ENCODE assay signal across 24 cellular contexts in the genomic region with DNA sequence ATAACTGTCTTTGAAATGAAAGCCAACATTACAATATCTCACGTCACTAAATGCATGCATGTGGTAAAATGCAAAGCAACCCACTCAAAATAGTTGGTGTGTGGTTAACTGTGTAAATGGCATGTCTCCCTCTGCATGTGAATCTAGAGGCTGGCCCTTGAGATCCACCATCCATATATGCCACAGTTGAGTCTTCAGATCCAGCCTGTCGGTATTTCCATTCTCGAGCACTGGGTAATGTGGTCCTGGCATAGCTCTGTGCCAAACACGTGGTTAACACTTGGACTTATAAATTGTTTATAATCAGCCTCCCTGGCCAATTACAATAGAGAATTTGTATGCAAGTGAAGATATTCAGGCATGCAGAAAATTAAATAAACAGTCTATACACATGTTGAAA.
DNase-seq lines count a peak whose midpoint lies in the region; ATAC-seq and TF ChIP-seq lines count a peak whose summit lies in the region.
"Had no signal": no experiment of that assay in that cellular context is flagged by ENCODE, and none has a peak within 500 bp of the region (broad histone marks: within the 10 kb centered on the region; RNA-seq: fewer than 3 reads in every experiment).

No MANE protein-coding gene starts in this region.

- no peak for TF ChIP-seq EP300 in suprapubic skin (IDR thresholded peaks at IDR 0.05)

- H3K27me3 Mint-ChIP-seq in activated T-helper 17 cell treated with anti-CD3 and anti-CD28 coated beads, Interleukin-2, amount 50 U/mL, for 72 hours = peaks cover 22% of the 10 kb centered on the region

- TF ChIP-seq POLR2A in suprapubic skin (IDR thresholded peaks at IDR 0.05) = no peak

- no peak overlapping the region for H3K27ac ChIP-seq in suprapubic skin
- H3K27ac ChIP-seq: 22Rv1, Peyer's patch had no signal

- no peak overlapping the region for H3K27ac Mint-ChIP-seq in activated T-helper 17 cell treated with anti-CD3 and anti-CD28 coated beads, Interleukin-2, amount 50 U/mL, for 72 hours
- H3K27ac Mint-ChIP-seq: CD14-positive monocyte, HFFc6 had no signal

- peak; percentile 79 for ATAC-seq in HG02610 (IDR thresholded peaks at IDR 0.05; ENCODE audit: unreplicated experiment)
- ATAC-seq in activated T-helper 17 cell treated with anti-CD3 and anti-CD28 coated beads, Interleukin-2, amount 50 U/mL, for 72 hours (replicated peaks) = no peak
- ATAC-seq: Right ventricle myocardium inferior had no signal

- H3K9me3 Mint-ChIP-seq in activated T-helper 17 cell treated with anti-CD3 and anti-CD28 coated beads, Interleukin-2, amount 50 U/mL, for 72 hours = no peaks in the 10 kb centered on the region
- H3K9me3 Mint-ChIP-seq: HFFc6 had no signal

- WGBS in suprapubic skin = 74% methylated on average over 4 of the region's 4 CpGs

- no peaks in the 10 kb centered on the region for H3K9me3 ChIP-seq in MG63
- no peaks in the 10 kb centered on the region for H3K9me3 ChIP-seq in suprapubic skin
- H3K9me3 ChIP-seq: Peyer's patch had no signal

- no peak overlapping the region for H3K4me3 Mint-ChIP-seq in activated T-helper 17 cell treated with anti-CD3 and anti-CD28 coated beads, Interleukin-2, amount 50 U/mL, for 72 hours
- H3K4me3 Mint-ChIP-seq: CD14-positive monocyte, HFFc6 had no signal

- peak; percentile 9 for DNase-seq in NCI-H1092 treated with DMSO at 0.1 percent for 48 hours (lab: John Stamatoyannopoulos, UW)
- DNase-seq in NCI-H1092 (lab: John Stamatoyannopoulos, UW) = no peak
- DNase-seq in MG63 = peak; percentile 75
- peak; percentile 10 for DNase-seq in germinal center (ENCODE audit: low spot score)
- no peak for DNase-seq in suprapubic skin (ENCODE audit: low spot score in 2 of 2)
- no peak for DNase-seq in NCI-H2029 treated with DMSO at 0.1 percent for 48 hours (lab: John Stamatoyannopoulos, UW)
- DNase-seq: COR-L47; DMS 273 treated with DMSO at 0.1 percent for 48 hours; GDM1; H7; HFFc6; KG1; NCI-H1436 treated with DMSO at 0.1 percent for 48 hours; NCI-H2029; NCI-H2171; NCI-H526 treated with DMSO at 0.1 percent for 48 hours; NK-92 treated with Interleukin-12 subunit alpha and Interleukin-12 subunit beta, amount 100 ng/mL, for 24 hours; Peyer's patch; SW 1271 had no signal

- peaks cover 5% of the 10 kb centered on the region for H3K4me1 Mint-ChIP-seq in activated T-helper 17 cell treated with anti-CD3 and anti-CD28 coated beads, Interleukin-2, amount 50 U/mL, for 72 hours

- H3K27me3 ChIP-seq in MG63 = no peaks in the 10 kb centered on the region
- H3K27me3 ChIP-seq in suprapubic skin = no peaks in the 10 kb centered on the region
- H3K27me3 ChIP-seq: Peyer's patch had no signal

- no peak overlapping the region for H3K4me3 ChIP-seq in MG63
- H3K4me3 ChIP-seq in suprapubic skin = no peak overlapping the region
- H3K4me3 ChIP-seq: Peyer's patch had no signal

- no peaks in the 10 kb centered on the region for H3K4me1 ChIP-seq in suprapubic skin
- H3K4me1 ChIP-seq: Peyer's patch had no signal

- H3K36me3 ChIP-seq in MG63 (no peaks in the 10 kb centered on the region), suprapubic skin (no peaks in the 10 kb centered on the region)
- H3K36me3 ChIP-seq: Peyer's patch had no signal

- TF ChIP-seq CTCF in suprapubic skin (IDR thresholded peaks at IDR 0.05) = no peak

- H3K36me3 Mint-ChIP-seq in activated T-helper 17 cell treated with anti-CD3 and anti-CD28 coated beads, Interleukin-2, amount 50 U/mL, for 72 hours (ENCODE audit: low read depth) = no peaks in the 10 kb centered on the region
- H3K36me3 Mint-ChIP-seq: CD14-positive monocyte had no signal

Comparison
In these comparisons a context has a peak if more than half of its experiments do, and no peak if none do; other contexts are left out.
1. DNase-seq: peak in NCI-H1092 treated with DMSO at 0.1 percent for 48 hours (single experiment), MG63 (single experiment) and germinal center (single experiment); none in NCI-H1092 (single experiment), suprapubic skin (0 of 2) and NCI-H2029 treated with DMSO at 0.1 percent for 48 hours (single experiment).